11 cellular contexts compared by ENCODE assay signal in the genomic region with DNA sequence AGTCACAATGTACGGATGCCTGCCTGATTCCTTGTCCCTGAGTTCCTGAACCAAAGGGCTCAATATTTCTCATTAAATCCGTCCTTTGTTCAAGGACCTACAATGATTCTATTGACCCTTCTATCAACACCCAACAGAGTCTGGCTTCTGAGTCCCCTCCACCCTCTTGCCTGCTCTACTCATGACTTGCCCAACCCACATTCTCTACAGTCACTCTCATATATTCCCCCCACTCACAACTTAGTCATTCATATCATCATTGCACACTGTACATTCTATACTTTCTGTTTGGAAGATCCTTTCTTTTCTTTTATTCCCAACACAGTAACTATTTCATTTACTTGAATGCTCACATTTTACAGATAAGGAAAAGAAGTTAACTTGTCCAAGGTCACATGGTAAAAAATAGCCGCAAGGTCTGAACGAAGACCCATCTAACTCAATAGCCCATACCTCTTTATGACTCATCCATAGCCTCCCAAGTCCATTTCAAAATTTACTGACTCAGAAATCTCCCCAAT. TPM values are rescaled to one million over a fixed set of nuclear protein-coding genes. Genes with fewer than 3 reads are reported as not detected.
DNase-seq lines count a peak whose midpoint lies in the region; ATAC-seq, FAIRE-seq and TF ChIP-seq lines count a peak whose summit lies in the region.
"Had no signal": no experiment of that assay in that cellular context is flagged by ENCODE, and none has a peak within 500 bp of the region (broad histone marks: within the 10 kb centered on the region; RNA-seq: fewer than 3 reads in every experiment).

No MANE protein-coding gene starts in this region.

- DNase-seq in EL (peak; percentile 46), RCC 7860 (ENCODE audit: low spot score) (peak; percentile 29), choroid plexus epithelial cell (ENCODE audit: low read depth) (peak; percentile 72), neural progenitor cell (ENCODE audit: low spot score) (no peak), MG63 (no peak), NCI-H2107 treated with DMSO at 0.1 percent for 48 hours (lab: John Stamatoyannopoulos, UW; ENCODE audit: unreplicated experiment) (no peak), glutamatergic neuron (no peak)
- DNase-seq: effector CD4-positive, alpha-beta T cell; kidney; NCI-H510A had no signal

- peaks cover 16% of the 10 kb centered on the region for H3F3A ChIP-seq in neural progenitor cell (ENCODE audit: low read depth)

- H3K79me2 ChIP-seq in neural progenitor cell (ENCODE audit: low read depth) = peaks cover 74% of the 10 kb centered on the region

- no peak overlapping the region for H3K27ac Mint-ChIP-seq in neural progenitor cell
- no peak overlapping the region for H3K27ac Mint-ChIP-seq in glutamatergic neuron (ENCODE audit: unreplicated experiment)

- H3K4me2 ChIP-seq in neural progenitor cell = no peak overlapping the region

- no peak for TF ChIP-seq CTCF in choroid plexus epithelial cell (conservative IDR thresholded peaks at IDR 0.05; ENCODE audit: low read depth, low read length)
- no peak for TF ChIP-seq CTCF in neural progenitor cell (IDR thresholded peaks at IDR 0.05)
- no peak for TF ChIP-seq CTCF in glutamatergic neuron (IDR thresholded peaks at IDR 0.05; ENCODE audit: partially characterized antibody, unreplicated experiment)

- H3K27me3 Mint-ChIP-seq in neural progenitor cell (ENCODE audit: insufficient read depth, low read depth) = peaks cover 4% of the 10 kb centered on the region
- H3K27me3 Mint-ChIP-seq in glutamatergic neuron (ENCODE audit: unreplicated experiment) = peaks cover 9% of the 10 kb centered on the region

- H3K27ac ChIP-seq in neural progenitor cell = no peak overlapping the region

- H3K4me3 ChIP-seq in choroid plexus epithelial cell (ENCODE audit: low read depth, low read length) (no peak overlapping the region), neural progenitor cell (no peak overlapping the region), MG63 (no peak overlapping the region)

- FAIRE-seq in RCC 7860 (lab: Jason Lieb, UNC) = no peak
- FAIRE-seq: kidney had no signal

- no peak overlapping the region for H3K9ac ChIP-seq in neural progenitor cell

- H4K20me1 ChIP-seq in neural progenitor cell (ENCODE audit: low read depth) = peaks cover 51% of the 10 kb centered on the region

- H3K36me3 Mint-ChIP-seq in neural progenitor cell = peaks cover 16% of the 10 kb centered on the region
- H3K36me3 Mint-ChIP-seq in glutamatergic neuron (ENCODE audit: unreplicated experiment) = no peaks in the 10 kb centered on the region

- no peak overlapping the region for H2AFZ ChIP-seq in neural progenitor cell (replicated peaks)

- ATAC-seq in GM18519 (IDR thresholded peaks at IDR 0.05; ENCODE audit: low FRiP score, unreplicated experiment) = no peak

- no peaks in the 10 kb centered on the region for H3K36me3 ChIP-seq in neural progenitor cell
- H3K36me3 ChIP-seq in MG63 = peaks cover 39% of the 10 kb centered on the region

- H3K9me3 ChIP-seq in neural progenitor cell (ENCODE audit: low read depth) (no peaks in the 10 kb centered on the region), MG63 (no peaks in the 10 kb centered on the region)

- H3K27me3 ChIP-seq in neural progenitor cell (no peaks in the 10 kb centered on the region), MG63 (no peaks in the 10 kb centered on the region)

- H3K4me1 Mint-ChIP-seq in neural progenitor cell (peaks cover 21% of the 10 kb centered on the region), glutamatergic neuron (ENCODE audit: low read depth, unreplicated experiment) (peaks cover 4% of the 10 kb centered on the region)

- H3K9me3 Mint-ChIP-seq in neural progenitor cell (no peaks in the 10 kb centered on the region), glutamatergic neuron (ENCODE audit: unreplicated experiment) (peaks cover 9% of the 10 kb centered on the region)

- H3K4me3 Mint-ChIP-seq in neural progenitor cell = peak overlapping the region; percentile 26
- no peak overlapping the region for H3K4me3 Mint-ChIP-seq in glutamatergic neuron (ENCODE audit: unreplicated experiment)

- peaks cover 9% of the 10 kb centered on the region for H3K4me1 ChIP-seq in neural progenitor cell

RNA-seq across cellular contexts. Expression of a gene that starts 3.6 kb away (rescaled TPM):
- 10.7 and 15.5 TPM in 2 replicates for total RNA-seq in neural progenitor cell (ENCODE audit: low replicate concordance)
- 6.5 and 9.0 TPM in 2 replicates for total RNA-seq in MG63 (2014; rRNA removed; shearing (Covaris generic); ENCODE audit: low replicate concordance)
- total RNA-seq in glutamatergic neuron (ENCODE audit: unreplicated experiment) = 15.4 TPM

Comparison
In these comparisons a context has a peak if more than half of its experiments do, and no peak if none do; other contexts are left out.
1. DNase-seq: peak in EL (single experiment), RCC 7860 (single experiment) and choroid plexus epithelial cell (single experiment); none in neural progenitor cell (single experiment), MG63 (single experiment), NCI-H2107 treated with DMSO at 0.1 percent for 48 hours (single experiment) and glutamatergic neuron (single experiment).